Comparison of ENCODE assay signal across 30 cellular contexts in genomic region chr21:15098908-15099307, GRCh38.
"Had no signal": no experiment of that assay in that cellular context is flagged by ENCODE, and none has a peak within 500 bp of the region (broad histone marks: within the 10 kb centered on the region; RNA-seq: fewer than 3 reads in every experiment).

No MANE protein-coding gene starts in this region.

- H3K9me3 Mint-ChIP-seq: activated CD4-positive, alpha-beta memory T cell treated with anti-CD3 and anti-CD28 coated beads, Interleukin-2, amount 10 ng/mL, durations not matched to agents 7 days and 5 days; activated naive CD8-positive, alpha-beta T cell treated with anti-CD3 and anti-CD28 coated beads for 36 hours; activated T-cell treated with anti-CD3 and anti-CD28 coated beads, Interleukin-2, amount 50 U/mL, for 72 hours; activated T-helper 17 cell treated with anti-CD3 and anti-CD28 coated beads, Interleukin-2, amount 50 U/mL, for 72 hours had no signal

- H3K36me3 Mint-ChIP-seq: activated naive CD8-positive, alpha-beta T cell treated with anti-CD3 and anti-CD28 coated beads for 36 hours had no signal

- H3K27ac Mint-ChIP-seq: activated CD4-positive, alpha-beta memory T cell treated with anti-CD3 and anti-CD28 coated beads, Interleukin-2, amount 10 ng/mL, durations not matched to agents 7 days and 5 days; activated naive CD8-positive, alpha-beta T cell treated with anti-CD3 and anti-CD28 coated beads for 36 hours; activated T-cell treated with anti-CD3 and anti-CD28 coated beads, Interleukin-2, amount 50 U/mL, for 72 hours; activated T-helper 17 cell treated with anti-CD3 and anti-CD28 coated beads, Interleukin-2, amount 50 U/mL, for 72 hours had no signal

- H3K4me3 Mint-ChIP-seq: activated CD4-positive, alpha-beta memory T cell treated with anti-CD3 and anti-CD28 coated beads, Interleukin-2, amount 10 ng/mL, durations not matched to agents 7 days and 5 days; activated naive CD8-positive, alpha-beta T cell treated with anti-CD3 and anti-CD28 coated beads for 36 hours; activated T-cell treated with anti-CD3 and anti-CD28 coated beads, Interleukin-2, amount 50 U/mL, for 72 hours; activated T-helper 17 cell treated with anti-CD3 and anti-CD28 coated beads, Interleukin-2, amount 50 U/mL, for 72 hours had no signal

- H3K4me1 Mint-ChIP-seq: activated CD4-positive, alpha-beta memory T cell treated with anti-CD3 and anti-CD28 coated beads, Interleukin-2, amount 10 ng/mL, durations not matched to agents 7 days and 5 days; activated naive CD8-positive, alpha-beta T cell treated with anti-CD3 and anti-CD28 coated beads for 36 hours; activated T-helper 17 cell treated with anti-CD3 and anti-CD28 coated beads, Interleukin-2, amount 50 U/mL, for 72 hours had no signal

- H3K27me3 Mint-ChIP-seq: activated naive CD8-positive, alpha-beta T cell treated with anti-CD3 and anti-CD28 coated beads for 36 hours; activated T-helper 17 cell treated with anti-CD3 and anti-CD28 coated beads, Interleukin-2, amount 50 U/mL, for 72 hours had no signal

- DNase-seq: activated CD4-positive, alpha-beta memory T cell treated with anti-CD3 and anti-CD28 coated beads, Interleukin-2, amount 10 ng/mL, durations not matched to agents 7 days and 5 days; activated CD4-positive, alpha-beta T cell treated with anti-CD3 and anti-CD28 coated beads for 4 hours; activated CD4-positive, alpha-beta T cell treated with anti-CD3 and anti-CD28 coated beads, Interleukin-2, amount 50 U/mL, for 1 hour; activated CD4-positive, CD25-positive, alpha-beta regulatory T cell treated with anti-CD3 and anti-CD28 coated beads, Interleukin-2, amount 50 U/mL, for 72 hours; activated effector memory CD4-positive, alpha-beta T cell treated with anti-CD3 and anti-CD28 coated beads, Interleukin-2, amount 50 U/mL, for 16 hours; activated naive CD4-positive, alpha-beta T cell; activated naive CD4-positive, alpha-beta T cell treated with anti-CD3 and anti-CD28 coated beads, Interleukin-2, amount 50 U/mL, for 16 hours; activated naive CD8-positive, alpha-beta T cell treated with anti-CD3 and anti-CD28 coated beads for 36 hours; activated T-cell treated with anti-CD3 and anti-CD28 coated beads, Interleukin-2, amount 50 U/mL, for 1 hour; activated T-cell treated with anti-CD3 and anti-CD28 coated beads, Interleukin-2, amount 50 U/mL, for 72 hours; amniotic stem cell; aorta; brain microvascular endothelial cell; central memory CD4-positive, alpha-beta T cell; Karpas-422; KBM-7; MG63; NCI-H1048; NCI-H1105 treated with DMSO at 0.1 percent for 48 hours; NCI-H1436; NCI-H1694; NCI-H1930; NCI-H2081 treated with DMSO at 0.1 percent for 48 hours; NCI-H226; NCI-H446 treated with DMSO at 0.1 percent for 48 hours; NCI-H524 treated with DMSO at 0.1 percent for 48 hours; PC-9; Right ventricle myocardium superior; T1000 had no signal
